10 cellular contexts compared by ENCODE assay signal in genomic region chr10:73963533-73963932, GRCh38. TPM values are rescaled to one million over a fixed set of nuclear protein-coding genes. Genes with fewer than 3 reads are reported as not detected.
DNase-seq lines count a peak whose midpoint lies in the region; ATAC-seq and TF ChIP-seq lines count a peak whose summit lies in the region.
"Not testable (repeated sequence)": the region's sequence is repeated elsewhere in the genome, so short reads cannot be mapped to it uniquely, and the experiment has no call there.
"Had no signal": no experiment of that assay in that cellular context is flagged by ENCODE, and none has a peak within 500 bp of the region (broad histone marks: within the 10 kb centered on the region; RNA-seq: fewer than 3 reads in every experiment).

No MANE protein-coding gene starts in this region.

- not testable (repeated sequence) for H3K9me2 ChIP-seq in HCT116 (ENCODE audit: insufficient read depth)

- TF ChIP-seq POLR2A in HCT116 (IDR thresholded peaks at IDR 0.05; ENCODE audit: borderline replicate concordance, extremely low read depth, insufficient read depth, insufficient read length); IMR-90 (IDR thresholded peaks at IDR 0.05; ENCODE audit: low read depth, low read length): not testable (repeated sequence)

- peak overlapping the region; percentile 1; the same call in 1 of the 2 replicates for H2BK20ac ChIP-seq in IMR-90 (ENCODE audit: low read depth, low read length)

- not testable (repeated sequence) for H3K23ac ChIP-seq in IMR-90 (ENCODE audit: low read depth, low read length); mesenchymal stem cell (ENCODE audit: low read length in 2 of 2)

- intact Hi-C loops in HCT116 (cut with micrococcal nuclease) = loop anchor here (5.0 kb wide), 1 partner anchor 119 kb away; no protein-coding TSS in a partner anchor
- intact Hi-C loops in IMR-90 (cut with micrococcal nuclease) = not testable (repeated sequence)

- H3K4me3 ChIP-seq in HCT116 (replicated peaks in 1 of 2; ENCODE audit: low read depth in 1 of 2, low read length in 2 of 2); IMR-90 (ENCODE audit: insufficient read depth, low read depth, low read length); mesenchymal stem cell (ENCODE audit: insufficient read depth in 1 of 2, low read depth in 1 of 2, low read length in 2 of 2); neural progenitor cell; stomach smooth muscle (ENCODE audit: low read length in 2 of 2): not testable (repeated sequence)

- 0 out of 2 replicates have a peak overlapping the region, but pooled peaks have one; percentile 31 for H3K4me2 ChIP-seq in HCT116 (ENCODE audit: low read length)
- not testable (repeated sequence) for H3K4me2 ChIP-seq in IMR-90 (ENCODE audit: low read depth, low read length); mesenchymal stem cell (ENCODE audit: low read length, poor library complexity, severe bottlenecking); neural progenitor cell

- not testable (repeated sequence) for H3K9me3 Mint-ChIP-seq in WTC11; activated naive CD4-positive, alpha-beta T cell treated with anti-CD3 and anti-CD28 coated beads, Interleukin-2, amount 50 U/mL, for 24 hours; neural progenitor cell

- H2BK120ac ChIP-seq in IMR-90 (ENCODE audit: low read depth, low read length) = peak overlapping the region; percentile 27; the same call in 1 of the 2 replicates
- H2BK120ac ChIP-seq in mesenchymal stem cell (ENCODE audit: low read depth, low read length) = not testable (repeated sequence)

- H3K14ac ChIP-seq in IMR-90 (replicated peaks; ENCODE audit: low read depth, low read length) = 0 out of 2 replicates have a peak overlapping the region, but pooled peaks have one; percentile 12
- peak overlapping the region in 1 of 2 experiments; percentile 80 for H3K14ac ChIP-seq in mesenchymal stem cell (ENCODE audit: low read length in 2 of 2)

- H3K79me1 ChIP-seq in IMR-90 (ENCODE audit: low read depth in 1 of 2, low read length in 2 of 2) = peaks cover 0 to 25% of the 10 kb centered on the region in 2 experiments; a peak in 2 of 4 replicates
- not testable (repeated sequence) for H3K79me1 ChIP-seq in mesenchymal stem cell (replicated peaks; ENCODE audit: low read length, poor library complexity, severe bottlenecking)

- H3K27me3 ChIP-seq in HCT116 (ENCODE audit: insufficient read depth, low read length); IMR-90 (ENCODE audit: control insufficient read depth, insufficient read depth, low read length); mesenchymal stem cell (ENCODE audit: control insufficient read depth in 1 of 2, insufficient read depth in 1 of 2, low read length in 2 of 2); neural progenitor cell; stomach smooth muscle (ENCODE audit: control insufficient read depth in 1 of 2, insufficient read depth in 2 of 2, low read length in 2 of 2): not testable (repeated sequence)

- not testable (repeated sequence) for H2BK5ac ChIP-seq in IMR-90 (ENCODE audit: low read depth, low read length, poor library complexity, severe bottlenecking); mesenchymal stem cell (ENCODE audit: low read depth, low read length, poor library complexity, severe bottlenecking)

- H3K27ac Mint-ChIP-seq in WTC11 (peak overlapping the region; percentile 95), neural progenitor cell (peak overlapping the region; percentile 98)
- peak overlapping the region; percentile 59 for H3K27ac Mint-ChIP-seq in activated naive CD4-positive, alpha-beta T cell treated with anti-CD3 and anti-CD28 coated beads, Interleukin-2, amount 50 U/mL, for 24 hours

- not testable (repeated sequence) for H3K56ac ChIP-seq in IMR-90 (ENCODE audit: extremely low read depth, insufficient read depth, low read length)

- H3K4me1 Mint-ChIP-seq in WTC11 = peaks cover 48% of the 10 kb centered on the region
- H3K4me1 Mint-ChIP-seq in activated naive CD4-positive, alpha-beta T cell treated with anti-CD3 and anti-CD28 coated beads, Interleukin-2, amount 50 U/mL, for 24 hours = peaks cover 18% of the 10 kb centered on the region
- H3K4me1 Mint-ChIP-seq in neural progenitor cell = peaks cover 45% of the 10 kb centered on the region

- H2AK5ac ChIP-seq in IMR-90 (ENCODE audit: low read depth, low read length) (peak overlapping the region; percentile 40; the same call in 1 of the 2 replicates), mesenchymal stem cell (ENCODE audit: low read length, severe bottlenecking) (peak overlapping the region; percentile 83)

- not testable (repeated sequence) for H3K18ac ChIP-seq in IMR-90 (ENCODE audit: low read depth, low read length); mesenchymal stem cell (ENCODE audit: low read depth in 1 of 2, low read length in 2 of 2)

- not testable (repeated sequence) for H3K4me3 Mint-ChIP-seq in WTC11; activated naive CD4-positive, alpha-beta T cell treated with anti-CD3 and anti-CD28 coated beads, Interleukin-2, amount 50 U/mL, for 24 hours
- peak overlapping the region; percentile 30 for H3K4me3 Mint-ChIP-seq in neural progenitor cell

- not testable (repeated sequence) for H4K8ac ChIP-seq in IMR-90 (ENCODE audit: low read depth in 2 of 2, low read length in 2 of 2); mesenchymal stem cell (ENCODE audit: low read length)

- TF ChIP-seq RAD21 in HCT116 (IDR thresholded peaks at IDR 0.05; ENCODE audit: low read depth); IMR-90 (IDR thresholded peaks at IDR 0.05; ENCODE audit: low read length): not testable (repeated sequence)

- H4K20me1 ChIP-seq in HCT116 (ENCODE audit: insufficient read depth); IMR-90 (ENCODE audit: insufficient read depth, low read length); neural progenitor cell (ENCODE audit: low read depth): not testable (repeated sequence)

- peak overlapping the region; percentile 100; the same call in 1 of the 2 replicates for H3K27ac ChIP-seq in HCT116 (ENCODE audit: low read depth, low read length)
- H3K27ac ChIP-seq in IMR-90 (ENCODE audit: insufficient read depth, low read length); mesenchymal stem cell (ENCODE audit: low read length, poor library complexity, severe bottlenecking); neural progenitor cell: not testable (repeated sequence)
- H3K27ac ChIP-seq in stomach smooth muscle (ENCODE audit: low read length) = peak overlapping the region; percentile 1

- peak overlapping the region; percentile 1; the same call in 1 of the 2 replicates for H3K4ac ChIP-seq in IMR-90 (ENCODE audit: low read depth, low read length)
- not testable (repeated sequence) for H3K4ac ChIP-seq in mesenchymal stem cell (ENCODE audit: low read depth in 1 of 2, low read length in 2 of 2)

- peaks cover 29% of the 10 kb centered on the region for H3K9me1 ChIP-seq in IMR-90 (ENCODE audit: insufficient read depth, low read length)

- not testable (repeated sequence) for H3K79me2 ChIP-seq in HCT116 (ENCODE audit: insufficient read depth, low read length); neural progenitor cell (ENCODE audit: low read depth)

- CTCF ChIA-PET in HCT116 (lab: Charles Lee) = interaction anchor here (1.5 kb wide), 1 partner anchor 77 kb away, joined by 3 read pairs; no protein-coding TSS in a partner anchor
- CTCF ChIA-PET in IMR-90 (lab: Yijun Ruan, JAX) = interaction anchor here (1.2 kb wide), 1 partner anchor 77 kb away, joined by 3 read pairs; no protein-coding TSS in a partner anchor
- CTCF ChIA-PET in WTC11 (lab: Charles Lee) = interaction anchor here (1.2 to 2.8 kb wide), 3 partner anchors 23 to 84 kb away, joined by 4 to 8 read pairs (median 4); no protein-coding TSS in a partner anchor

- H3F3A ChIP-seq in neural progenitor cell (ENCODE audit: low read depth) = peaks cover 47% of the 10 kb centered on the region

- H2AK9ac ChIP-seq in IMR-90 (replicated peaks; ENCODE audit: low read depth, low read length, poor library complexity) = not testable (repeated sequence)

- RAD21 ChIA-PET in HCT116 (lab: Charles Lee; ENCODE audit: low non-redundant PET in 1 of 2, low total read pairs in 2 of 2, uncharacterized antibody in 2 of 2, unreplicated experiment in 2 of 2) = not testable (repeated sequence)

- H3K9ac ChIP-seq in HCT116 (ENCODE audit: low read length); IMR-90 (ENCODE audit: low read depth, low read length); mesenchymal stem cell (ENCODE audit: low read length); neural progenitor cell; stomach smooth muscle (ENCODE audit: low read length in 2 of 2): not testable (repeated sequence)

- POLR2A ChIA-PET in HCT116 (lab: Charles Lee) (interaction anchor here (1.2 to 5.8 kb wide), 2 partner anchors 10 to 75 kb away, joined by 3 to 36 read pairs; no protein-coding TSS in a partner anchor), WTC11 (lab: Charles Lee) (interaction anchor here (6.8 kb wide), 1 partner anchor 37 kb away, joined by 140 read pairs; the partner anchor contains the start of gene VCL)
- POLR2A ChIA-PET in IMR-90 (lab: Charles Lee; ENCODE audit: unreplicated experiment) = not testable (repeated sequence)

- H4K91ac ChIP-seq in IMR-90 (ENCODE audit: insufficient read depth, low read depth, low read length) = peak overlapping the region; percentile 39
- H4K91ac ChIP-seq in mesenchymal stem cell (ENCODE audit: low read length) = not testable (repeated sequence)

- peak overlapping the region; percentile 42; the same call in 1 of the 3 replicates for H2BK15ac ChIP-seq in IMR-90 (ENCODE audit: low read depth, low read length)
- H2BK15ac ChIP-seq in mesenchymal stem cell (ENCODE audit: low read depth, poor library complexity, severe bottlenecking) = not testable (repeated sequence)

- ATAC-seq in HCT116; IMR-90 (ENCODE audit: low read depth); WTC11: not testable (repeated sequence)

- H2BK12ac ChIP-seq in mesenchymal stem cell (ENCODE audit: low read length in 2 of 2) = peak overlapping the region in 1 of 2 experiments; percentile 70

- not testable (repeated sequence) for H3K9me3 ChIP-seq in HCT116 (ENCODE audit: control insufficient read depth in 1 of 2, insufficient read depth in 1 of 2, low read depth in 1 of 2, low read length in 2 of 2); IMR-90 (ENCODE audit: control insufficient read depth, insufficient read depth, low read length); mesenchymal stem cell (ENCODE audit: control insufficient read depth, low read length); neural progenitor cell (ENCODE audit: low read depth); stomach smooth muscle (ENCODE audit: control insufficient read depth in 2 of 2, low read length in 2 of 2)

- H3K36me3 Mint-ChIP-seq in WTC11; activated naive CD4-positive, alpha-beta T cell treated with anti-CD3 and anti-CD28 coated beads, Interleukin-2, amount 50 U/mL, for 24 hours; neural progenitor cell: not testable (repeated sequence)

- not testable (repeated sequence) for H3K27me3 Mint-ChIP-seq in WTC11 (ENCODE audit: low read depth); activated naive CD4-positive, alpha-beta T cell treated with anti-CD3 and anti-CD28 coated beads, Interleukin-2, amount 50 U/mL, for 24 hours
- peaks cover 15% of the 10 kb centered on the region for H3K27me3 Mint-ChIP-seq in neural progenitor cell (ENCODE audit: insufficient read depth, low read depth)

- not testable (repeated sequence) for TF ChIP-seq CTCF in HCT116 (IDR thresholded peaks at IDR 0.05 in 2 of 3, conservative IDR thresholded peaks at IDR 0.05 in 1 of 3; ENCODE audit: borderline replicate concordance in 1 of 3, insufficient read depth in 1 of 3, low read depth in 2 of 3, low read length in 2 of 3); IMR-90 (conservative IDR thresholded peaks at IDR 0.05; ENCODE audit: low read depth, low read length); WTC11 (IDR thresholded peaks at IDR 0.05); neural progenitor cell (IDR thresholded peaks at IDR 0.05)

- in situ Hi-C loops in IMR-90 (cut with MboI; ENCODE audit: low sequenced_read_pairs) = not testable (repeated sequence)

- H3K36me3 ChIP-seq in HCT116 (ENCODE audit: control insufficient read depth in 1 of 2, insufficient read depth in 2 of 2, low read length in 2 of 2); IMR-90 (ENCODE audit: control insufficient read depth, insufficient read depth, low read length); mesenchymal stem cell (ENCODE audit: control insufficient read depth in 1 of 2, insufficient read depth in 2 of 2, low read depth in 1 of 2, low read length in 2 of 2); neural progenitor cell; stomach smooth muscle (ENCODE audit: control insufficient read depth in 2 of 2, insufficient read depth in 2 of 2, low read length in 2 of 2): not testable (repeated sequence)

- DNase-seq in HCT116 (ENCODE audit: low read depth, low spot score); IMR-90; WTC11 (ENCODE audit: low spot score); mesenchymal stem cell; neural progenitor cell (ENCODE audit: low spot score): not testable (repeated sequence)

- H2AFZ ChIP-seq in HCT116 (ENCODE audit: low read depth, low read length, poor library complexity, severe bottlenecking); IMR-90 (replicated peaks; ENCODE audit: low read length, poor library complexity); mesenchymal stem cell (ENCODE audit: low read depth, low read length); neural progenitor cell (replicated peaks): not testable (repeated sequence)

- dilution Hi-C loops in IMR-90 (cut with HindIII; ENCODE audit: low sequenced_read_pairs, unreplicated experiment) = not testable (repeated sequence)

- not testable (repeated sequence) for BruUV-seq in HCT116 (replicated peaks; lab: Mats Ljungman, UMichigan); IMR-90 (replicated peaks; lab: Mats Ljungman, UMichigan)

- no CpG with 5 or more reads among the region's 12 CpGs for WGBS in IMR-90 (ENCODE audit: extremely low coverage in 2 of 2, insufficient read length in 1 of 2), 2 experiments
- 99% methylated on average over 10 of the region's 12 CpGs for WGBS in mesenchymal stem cell

- H4K5ac ChIP-seq in IMR-90 (ENCODE audit: low read depth, low read length) = not testable (repeated sequence)

- H3K4me1 ChIP-seq in HCT116 (ENCODE audit: control insufficient read depth in 1 of 2, insufficient read depth in 2 of 2, low read length in 2 of 2) (peaks cover 42 to 69% of the 10 kb centered on the region in 2 experiments), IMR-90 (ENCODE audit: control insufficient read depth, insufficient read depth, low read length) (peaks cover 26% of the 10 kb centered on the region), mesenchymal stem cell (ENCODE audit: control insufficient read depth, insufficient read depth, low read depth, low read length) (peaks cover 19% of the 10 kb centered on the region), neural progenitor cell (peaks cover 31% of the 10 kb centered on the region), stomach smooth muscle (ENCODE audit: control insufficient read depth, insufficient read depth, low read length) (peaks cover 32% of the 10 kb centered on the region)

RNA-seq across cellular contexts. Expression of gene VCL, which starts 34.4 kb away (rescaled TPM):
- 106 TPM for total RNA-seq in HCT116 (2021; ENCODE audit: unreplicated experiment)
- 42.1 and 51.9 TPM in 2 replicates for polyA plus RNA-seq in HCT116 (2012)
- total RNA-seq in IMR-90 (2012; rRNA removed) = 283 and 316 TPM in 2 replicates
- polyA plus RNA-seq in IMR-90 (2012; rRNA removed) = 193 and 227 TPM in 2 replicates
- polyA plus RNA-seq in IMR-90 (2012; cell fraction: cytosol; rRNA removed) = 85.9 and 102 TPM in 2 replicates
- polyA plus RNA-seq in IMR-90 (2012; cell fraction: nucleus; rRNA removed; ENCODE audit: low replicate concordance) = 176 and 458 TPM in 2 replicates
- total RNA-seq in WTC11 (2021) = 225 to 236 TPM (median 234 TPM) in 3 replicates
- polyA plus RNA-seq in mesenchymal stem cell (2013, experiment 1 of 2) = 216 TPM
- 211 TPM for polyA plus RNA-seq in mesenchymal stem cell (2013, experiment 2 of 2)
- 96.9 and 104 TPM in 2 replicates for total RNA-seq in neural progenitor cell (ENCODE audit: low replicate concordance)

RNA-seq across cellular contexts. Expression of gene PLAU, which starts 52.6 kb away (rescaled TPM):
- 60.3 TPM for total RNA-seq in HCT116 (2021; ENCODE audit: unreplicated experiment)
- polyA plus RNA-seq in HCT116 (2012) = 103 and 107 TPM in 2 replicates
- total RNA-seq in IMR-90 (2012; rRNA removed) = 115 and 123 TPM in 2 replicates
- 230 and 283 TPM in 2 replicates for polyA plus RNA-seq in IMR-90 (2012; rRNA removed)
- polyA plus RNA-seq in IMR-90 (2012; cell fraction: cytosol; rRNA removed) = 215 and 255 TPM in 2 replicates
- 331 and 562 TPM in 2 replicates for polyA plus RNA-seq in IMR-90 (2012; cell fraction: nucleus; rRNA removed; ENCODE audit: low replicate concordance)
- 15.0 to 18.0 TPM (median 16.2 TPM) in 3 replicates for total RNA-seq in WTC11 (2021)
- 1,126 TPM for polyA plus RNA-seq in mesenchymal stem cell (2013, experiment 1 of 2)
- polyA plus RNA-seq in mesenchymal stem cell (2013, experiment 2 of 2) = 1,146 TPM
- 7.6 and 10.7 TPM in 2 replicates for total RNA-seq in neural progenitor cell (ENCODE audit: low replicate concordance)
- polyA plus RNA-seq: CD4-positive, alpha-beta memory T cell; CD4-positive, CD25-positive, alpha-beta regulatory T cell; CD8-positive, alpha-beta memory T cell had no signal
